Comparison of ENCODE assay signal across 8 cellular contexts in genomic region chr4:153153339-153153851, GRCh38. TPM values are rescaled to one million over a fixed set of nuclear protein-coding genes. Genes with fewer than 3 reads are reported as not detected.
A peak's percentile ranks its signal among the peaks of the same experiment; 100 is the strongest.
DNase-seq lines count a peak whose midpoint lies in the region; ATAC-seq, FAIRE-seq and TF ChIP-seq lines count a peak whose summit lies in the region.

No MANE protein-coding gene starts in this region.

- TF ChIP-seq CTCF in coronary artery (IDR thresholded peaks at IDR 0.05) (no peak), right lobe of liver (IDR thresholded peaks at IDR 0.05) (no peak), D721Med (IDR thresholded peaks at IDR 0.05; ENCODE audit: insufficient read depth, missing control alignments) (no peak)

- ATAC-seq in GM18498 (IDR thresholded peaks at IDR 0.05; ENCODE audit: unreplicated experiment), result peak; percentile 65
- peak; percentile 65 for ATAC-seq in HG02623 (IDR thresholded peaks at IDR 0.05; ENCODE audit: unreplicated experiment)
- ATAC-seq in right lobe of liver, result peak; percentile 69 to 81 (median 75)

- TF ChIP-seq POLR2A in right lobe of liver (IDR thresholded peaks at IDR 0.05), result no peak

- no peak for FAIRE-seq in D721Med (lab: Jason Lieb, UNC)

- H3K36me3 ChIP-seq in right lobe of liver, result no peaks in the 10 kb centered on the region

- WGBS in right lobe of liver (ENCODE audit: insufficient coverage, low coverage, low lambda C conversion rate, missing lambda C conversion rate), result 0% methylated on average over 11 of the region's 53 CpGs

- no peaks in the 10 kb centered on the region for H3K27me3 ChIP-seq in right lobe of liver

- DNase-seq in NCI-H2029 (lab: John Stamatoyannopoulos, UW) (peak; percentile 46), coronary artery (ENCODE audit: low spot score) (no peak), right lobe of liver (peak in 1 of 3 donors; percentile 45), D721Med (ENCODE audit: insufficient read length, low spot score) (no peak)
- peak; percentile 79 for DNase-seq in activated CD4-positive, alpha-beta T cell treated with anti-CD3 and anti-CD28 coated beads for 48 hours
- DNase-seq in stimulated activated CD4-positive, alpha-beta T cell treated with anti-CD3 and anti-CD28 coated beads, Interleukin-4, amount 100 ng/mL, for 48 hours (ENCODE audit: low read depth in 2 of 2), result peak; percentile 49 to 58

- intact Hi-C loops in right lobe of liver (cut with DNase I), result loop anchor here in 1 of 2 donors (10.0 kb wide), 1 partner anchor 171 kb away; no protein-coding TSS in a partner anchor

- H3K4me3 ChIP-seq in coronary artery (peak overlapping the region; percentile 77), right lobe of liver (peak overlapping the region; percentile 31 to 52 (median 44))

- H3K4me1 ChIP-seq in right lobe of liver, result peaks cover 0 to 19% (median 7%) of the 10 kb centered on the region in 4 donors

- no peaks in the 10 kb centered on the region for H3K9me3 ChIP-seq in right lobe of liver

- H3K27ac ChIP-seq in coronary artery (no peak overlapping the region), right lobe of liver (no peak overlapping the region)

RNA-seq across cellular contexts. Expression of gene TRIM2, which starts 50.8 kb away (rescaled TPM):
- total RNA-seq in right lobe of liver, result 10 to 100 TPM in 3 of 6 experiments, 1 to 10 TPM in 3; 8.9 to 17.5 (median 10.0) TPM

Comparison
In these comparisons a context has a peak if more than half of its experiments do, and no peak if none do; other contexts are left out.
1. DNase-seq: peak in NCI-H2029 (single experiment), activated CD4-positive, alpha-beta T cell treated with anti-CD3 and anti-CD28 coated beads for 48 hours (single experiment) and stimulated activated CD4-positive, alpha-beta T cell treated with anti-CD3 and anti-CD28 coated beads, Interleukin-4, amount 100 ng/mL, for 48 hours (2 of 2); none in coronary artery (single experiment) and D721Med (single experiment).
2. Peak in every context shown above with its lines, with median percentiles within 50 percentile points of each other: ATAC-seq.